8 cellular contexts compared by ENCODE assay signal in the genomic region with DNA sequence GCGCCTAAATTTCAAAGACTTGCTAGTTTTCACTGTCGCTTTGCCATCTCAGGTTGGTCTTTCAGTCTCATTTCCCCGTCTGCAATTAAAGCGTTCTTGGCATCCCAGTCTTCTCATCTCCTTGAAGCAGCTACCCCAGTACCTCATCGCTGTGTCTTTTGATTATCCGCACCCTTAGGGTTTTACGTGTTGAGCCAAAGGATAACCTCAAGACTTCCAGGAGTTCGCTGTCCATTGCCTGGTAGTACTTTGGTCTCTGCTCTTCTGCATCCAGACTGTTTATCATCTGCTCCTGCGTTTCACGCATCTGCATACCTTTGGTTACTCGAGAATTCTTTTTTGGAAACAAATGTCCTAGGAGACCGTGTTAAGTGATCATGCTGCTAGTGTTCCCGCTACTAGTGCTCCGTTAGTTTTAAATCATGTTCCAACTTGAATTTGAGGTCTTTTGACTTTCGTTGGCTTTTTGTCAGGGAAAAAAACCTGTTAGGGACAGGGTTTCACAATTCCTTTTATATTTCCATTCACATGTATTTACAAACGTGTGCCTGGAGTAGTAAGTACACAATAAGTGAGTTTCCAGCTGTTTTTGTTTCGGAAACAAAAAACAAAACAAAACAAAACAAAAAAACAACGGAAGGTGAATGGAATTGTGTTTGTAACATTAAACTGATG. TPM values are rescaled to one million over a fixed set of nuclear protein-coding genes. Genes with fewer than 3 reads are reported as not detected.
DNase-seq lines count a peak whose midpoint lies in the region; ATAC-seq and TF ChIP-seq lines count a peak whose summit lies in the region.

No MANE protein-coding gene starts in this region.

- CTCF ChIA-PET in activated naive CD4-positive, alpha-beta T cell treated with anti-CD3 and anti-CD28 coated beads for 36 hours (lab: Charles Lee), result interaction anchor here (0.9 kb wide), 1 partner anchor 10 kb away, joined by 4 read pairs; no protein-coding TSS in a partner anchor

- peak overlapping the region; percentile 83 for H3K27ac Mint-ChIP-seq in activated naive CD4-positive, alpha-beta T cell treated with anti-CD3 and anti-CD28 coated beads for 36 hours
- peak overlapping the region; percentile 94 for H3K27ac Mint-ChIP-seq in memory B cell

- peaks cover 10% of the 10 kb centered on the region for H3K4me1 ChIP-seq in upper lobe of right lung

- no peaks in the 10 kb centered on the region for H3K9me3 ChIP-seq in upper lobe of right lung

- peak overlapping the region; percentile 79 for H3K4me3 ChIP-seq in upper lobe of right lung

- intact Hi-C loops in activated naive CD4-positive, alpha-beta T cell treated with anti-CD3 and anti-CD28 coated beads for 36 hours (cut with micrococcal nuclease), result loop anchor here (2.0 to 5.0 kb wide), 3 partner anchors 51 to 381 kb away; a partner anchor contains a TSS
- intact Hi-C loops in upper lobe of right lung (cut with DNase I), result no loop called here

- H3K27me3 ChIP-seq in upper lobe of right lung, result no peaks in the 10 kb centered on the region

- ATAC-seq in memory B cell (ENCODE audit: low read depth) (peak; percentile 2), upper lobe of right lung (no peak)

- no peaks in the 10 kb centered on the region for H3K27me3 Mint-ChIP-seq in activated naive CD4-positive, alpha-beta T cell treated with anti-CD3 and anti-CD28 coated beads for 36 hours (ENCODE audit: low read depth)
- H3K27me3 Mint-ChIP-seq in memory B cell, result no peaks in the 10 kb centered on the region

- H3K36me3 Mint-ChIP-seq in activated naive CD4-positive, alpha-beta T cell treated with anti-CD3 and anti-CD28 coated beads for 36 hours (ENCODE audit: low read depth), result peaks cover 11% of the 10 kb centered on the region
- H3K36me3 Mint-ChIP-seq in memory B cell, result peaks cover 3% of the 10 kb centered on the region

- H3K9me3 Mint-ChIP-seq in activated naive CD4-positive, alpha-beta T cell treated with anti-CD3 and anti-CD28 coated beads for 36 hours, result no peaks in the 10 kb centered on the region
- no peaks in the 10 kb centered on the region for H3K9me3 Mint-ChIP-seq in memory B cell

- H3K4me3 Mint-ChIP-seq in activated naive CD4-positive, alpha-beta T cell treated with anti-CD3 and anti-CD28 coated beads for 36 hours, result peak overlapping the region; percentile 96
- H3K4me3 Mint-ChIP-seq in memory B cell, result peak overlapping the region; percentile 97

- H3K36me3 ChIP-seq in upper lobe of right lung, result peaks cover 10% of the 10 kb centered on the region

- H3K27ac ChIP-seq in upper lobe of right lung, result peak overlapping the region; percentile 86

- DNase-seq in activated naive CD4-positive, alpha-beta T cell treated with anti-CD3 and anti-CD28 coated beads for 36 hours, result no peak
- DNase-seq in activated naive CD4-positive, alpha-beta T cell (lab: John Stamatoyannopoulos, UW), result no peak
- DNase-seq in OCI-M1 (lab: John Stamatoyannopoulos, UW), result peak; percentile 69
- DNase-seq in dermis blood vessel endothelial cell, result peak; percentile 58
- DNase-seq in memory B cell (ENCODE audit: low spot score in 2 of 2), result peak in 1 of 2 donors; percentile 3
- no peak for DNase-seq in upper lobe of right lung
- DNase-seq in DMS79 treated with DMSO at 0.1 percent for 48 hours (lab: John Stamatoyannopoulos, UW), result no peak
- no peak for DNase-seq in DMS153 treated with DMSO at 0.1 percent for 48 hours (lab: John Stamatoyannopoulos, UW; ENCODE audit: unreplicated experiment)

- TF ChIP-seq CTCF in upper lobe of right lung (IDR thresholded peaks at IDR 0.05), result no peak

- H3K4me1 Mint-ChIP-seq in activated naive CD4-positive, alpha-beta T cell treated with anti-CD3 and anti-CD28 coated beads for 36 hours (ENCODE audit: low read depth), result peaks cover 40% of the 10 kb centered on the region
- H3K4me1 Mint-ChIP-seq in memory B cell, result peaks cover 23% of the 10 kb centered on the region

RNA-seq across cellular contexts. Expression of a gene that starts 0.9 kb away (rescaled TPM):
- total RNA-seq in activated naive CD4-positive, alpha-beta T cell treated with anti-CD3 and anti-CD28 coated beads for 36 hours, result 10 to 100 TPM; 19.7 to 21.3 TPM
- total RNA-seq in dermis blood vessel endothelial cell, result 55.8 and 62.4 TPM in 2 replicates
- total RNA-seq in upper lobe of right lung, result 58.6 TPM

RNA-seq across cellular contexts. Expression of a gene that starts 10.4 kb away (rescaled TPM):
- total RNA-seq in activated naive CD4-positive, alpha-beta T cell treated with anti-CD3 and anti-CD28 coated beads for 36 hours, result 1 to 10 TPM; 5.5 to 5.7 TPM
- total RNA-seq in dermis blood vessel endothelial cell (4.4 and 5.7 TPM in 2 replicates), upper lobe of right lung (8.2 TPM)

RNA-seq across cellular contexts. Expression of a gene that starts 28.6 kb away (rescaled TPM):
- 1 to 10 TPM; 7.7 to 8.0 TPM for total RNA-seq in activated naive CD4-positive, alpha-beta T cell treated with anti-CD3 and anti-CD28 coated beads for 36 hours
- 14.5 and 14.6 TPM in 2 replicates for total RNA-seq in dermis blood vessel endothelial cell
- 8.0 TPM for total RNA-seq in upper lobe of right lung

RNA-seq across cellular contexts. Expression of a gene that starts 36.5 kb away (rescaled TPM):
- total RNA-seq in activated naive CD4-positive, alpha-beta T cell treated with anti-CD3 and anti-CD28 coated beads for 36 hours, result 10 to 100 TPM; 20.2 to 21.3 TPM
- total RNA-seq in dermis blood vessel endothelial cell (88.0 and 114 TPM in 2 replicates), upper lobe of right lung (44.3 TPM)

Comparison
In these comparisons a context has a peak if more than half of its experiments do, and no peak if none do; other contexts are left out.
1. DNase-seq: peak in OCI-M1 (single experiment) and dermis blood vessel endothelial cell (single experiment); none in activated naive CD4-positive, alpha-beta T cell treated with anti-CD3 and anti-CD28 coated beads for 36 hours (single experiment), activated naive CD4-positive, alpha-beta T cell (0 of 4), upper lobe of right lung (single experiment), DMS79 treated with DMSO at 0.1 percent for 48 hours (single experiment) and DMS153 treated with DMSO at 0.1 percent for 48 hours (single experiment).